In the genomic region with DNA sequence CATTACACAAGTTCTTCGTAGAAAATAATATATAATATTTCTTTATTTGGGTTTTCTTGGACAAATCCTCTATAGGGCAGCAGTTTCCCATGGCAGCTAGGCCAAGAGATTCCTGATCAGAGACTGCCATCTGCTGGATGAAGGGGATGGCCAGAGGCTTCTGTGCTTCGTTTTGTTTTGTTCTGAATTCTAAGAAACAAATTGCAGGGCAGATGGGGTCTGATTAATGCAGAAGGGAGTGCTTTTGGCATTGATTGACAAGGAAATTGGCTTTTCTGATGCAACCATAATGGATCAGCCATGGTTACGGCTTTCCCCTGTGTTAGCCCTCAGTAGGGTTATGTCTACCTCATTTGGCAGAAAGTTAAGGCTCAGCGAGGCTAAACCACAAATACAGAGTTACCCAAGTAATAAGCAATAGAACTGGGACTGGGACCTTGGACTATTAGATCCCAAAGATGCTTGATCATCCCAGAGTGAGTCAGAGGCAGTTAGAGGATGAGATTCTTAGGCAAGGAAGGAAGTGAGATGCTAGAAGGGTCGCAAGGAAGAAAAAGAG, we compare ENCODE assay signal across 8 cellular contexts.
DNase-seq lines count a peak whose midpoint lies in the region; ATAC-seq and TF ChIP-seq lines count a peak whose summit lies in the region.

No MANE protein-coding gene starts in this region.

- no peaks in the 10 kb centered on the region for H3K79me1 ChIP-seq in IMR-90 (ENCODE audit: low read depth in 1 of 2, low read length in 2 of 2)

- no peak overlapping the region for H3K4ac ChIP-seq in IMR-90 (ENCODE audit: low read depth, low read length)

- H3K9me1 ChIP-seq in IMR-90 (ENCODE audit: insufficient read depth, low read length) = no peaks in the 10 kb centered on the region; the same call in 1 of the 2 replicates

- no peaks in the 10 kb centered on the region; the same call in 1 of the 2 replicates for H3K9me3 ChIP-seq in IMR-90 (ENCODE audit: control insufficient read depth, insufficient read depth, low read length)
- H3K9me3 ChIP-seq in PC-3 (ENCODE audit: low read length) = no peaks in the 10 kb centered on the region

- peaks cover 7% of the 10 kb centered on the region; the same call in 1 of the 2 replicates for H3K4me1 ChIP-seq in IMR-90 (ENCODE audit: control insufficient read depth, insufficient read depth, low read length)
- no peaks in the 10 kb centered on the region for H3K4me1 ChIP-seq in PC-3 (ENCODE audit: insufficient read depth, low read length)

- POLR2A ChIA-PET in BJ (lab: Charles Lee) (no interaction called here), IMR-90 (lab: Charles Lee; ENCODE audit: unreplicated experiment) (no interaction called here), PC-3 (lab: Charles Lee; ENCODE audit: unreplicated experiment) (no interaction called here)

- H4K20me1 ChIP-seq in IMR-90 (ENCODE audit: insufficient read depth, low read length) (no peaks in the 10 kb centered on the region), PC-3 (ENCODE audit: low read length) (no peaks in the 10 kb centered on the region)

- BruUV-seq in IMR-90 (replicated peaks; lab: Mats Ljungman, UMichigan) (no TSS peak), PC-3 (replicated peaks; lab: Mats Ljungman, UMichigan) (no TSS peak)

- peak; percentile 56 for ATAC-seq in GM18861 (IDR thresholded peaks at IDR 0.05; ENCODE audit: unreplicated experiment)
- peak; percentile 97 for ATAC-seq in IMR-90 (ENCODE audit: low read depth)
- ATAC-seq in PC-3 = peak; percentile 97
- peak in 1 of 2 donors; percentile 37 for ATAC-seq in naive B cell (ENCODE audit: low read depth in 2 of 2)
- ATAC-seq in HG02938 (IDR thresholded peaks at IDR 0.05; ENCODE audit: unreplicated experiment) = no peak
- no peak for ATAC-seq in HG03135 (IDR thresholded peaks at IDR 0.05; ENCODE audit: unreplicated experiment)

- H2BK120ac ChIP-seq in IMR-90 (ENCODE audit: low read depth, low read length) = no peak overlapping the region

- H3K27me3 Mint-ChIP-seq in naive B cell = peaks cover 0 to 8% (median 4%) of the 10 kb centered on the region in 3 donors

- no peak for TF ChIP-seq POLR2A in IMR-90 (IDR thresholded peaks at IDR 0.05; ENCODE audit: low read depth, low read length)

- H3K9me2 ChIP-seq in PC-3 (replicated peaks; ENCODE audit: low read length) = no peaks in the 10 kb centered on the region

- peaks cover 5 to 11% (median 8%) of the 10 kb centered on the region in 3 donors for H3K4me1 Mint-ChIP-seq in naive B cell

- H2BK15ac ChIP-seq in IMR-90 (ENCODE audit: low read depth, low read length) = no peak overlapping the region; the same call in 2 of the 3 replicates

- H2BK20ac ChIP-seq in IMR-90 (ENCODE audit: low read depth, low read length) = 0 out of 2 replicates have a peak overlapping the region, but pooled peaks have one; percentile 66

- no peak overlapping the region for H2AK5ac ChIP-seq in IMR-90 (ENCODE audit: low read depth, low read length)

- H2AK9ac ChIP-seq in IMR-90 (replicated peaks; ENCODE audit: low read depth, low read length, poor library complexity) = no peak overlapping the region

- no peak overlapping the region for H2AFZ ChIP-seq in IMR-90 (replicated peaks; ENCODE audit: low read length, poor library complexity)
- H2AFZ ChIP-seq in PC-3 (ENCODE audit: low read length) = no peak overlapping the region

- H3K27ac Mint-ChIP-seq in naive B cell = peak overlapping the region in 1 of 6 donors; percentile 17

- H4K91ac ChIP-seq in IMR-90 (ENCODE audit: insufficient read depth, low read depth, low read length) = 0 out of 2 replicates have a peak overlapping the region, but pooled peaks have one; percentile 30

- no peak overlapping the region for H4K8ac ChIP-seq in IMR-90 (ENCODE audit: low read depth in 2 of 2, low read length in 2 of 2)

- in situ Hi-C loops in IMR-90 (cut with MboI; ENCODE audit: low sequenced_read_pairs) = loop anchor here (5.0 kb wide), 4 partner anchors 88 to 1288 kb away; no protein-coding TSS in a partner anchor

- H3K4me3 ChIP-seq in BJ (ENCODE audit: low read depth, low read length) = no peak overlapping the region
- H3K4me3 ChIP-seq in IMR-90 (ENCODE audit: insufficient read depth, low read depth, low read length) = no peak overlapping the region
- no peak overlapping the region for H3K4me3 ChIP-seq in PC-3 (ENCODE audit: low read length)
- no peak overlapping the region for H3K4me3 ChIP-seq in epithelial cell of proximal tubule (ENCODE audit: low read depth, low read length)

- no peak overlapping the region for H3K23ac ChIP-seq in IMR-90 (ENCODE audit: low read depth, low read length)

- H3F3A ChIP-seq in PC-3 (ENCODE audit: low read length, unreplicated experiment) = no peaks in the 10 kb centered on the region

- H3K18ac ChIP-seq in IMR-90 (ENCODE audit: low read depth, low read length) = no peak overlapping the region

- CTCF ChIA-PET in BJ (lab: Yijun Ruan, JAX) = interaction anchor here (0.8 to 4.7 kb wide), 22 partner anchors 8 to 1310 kb away, joined by 3 to 88 read pairs (median 4); a partner anchor contains a TSS
- CTCF ChIA-PET in IMR-90 (lab: Yijun Ruan, JAX) = interaction anchor here (0.9 to 2.0 kb wide), 5 partner anchors 29 to 1287 kb away, joined by 3 to 11 read pairs (median 3); no protein-coding TSS in a partner anchor
- CTCF ChIA-PET in PC-3 (lab: Charles Lee) = interaction anchor here (0.6 to 0.8 kb wide), 3 partner anchors 41 to 496 kb away, joined by 3 to 5 read pairs (median 3); no protein-coding TSS in a partner anchor

- no peak for DNase-seq in BJ (ENCODE audit: low read depth)
- DNase-seq in IMR-90 = peak; percentile 72
- peak; percentile 73 for DNase-seq in PC-3
- DNase-seq in epithelial cell of proximal tubule (ENCODE audit: low read depth) = peak; percentile 47
- DNase-seq in naive B cell = peak; percentile 48

- H3K27ac ChIP-seq in IMR-90 (ENCODE audit: insufficient read depth, low read length) = no peak overlapping the region
- no peak overlapping the region for H3K27ac ChIP-seq in PC-3 (ENCODE audit: low read length)

- dilution Hi-C loops in IMR-90 (cut with HindIII; ENCODE audit: low sequenced_read_pairs, unreplicated experiment) = no loop called here

- no peak overlapping the region for H3K4me3 Mint-ChIP-seq in naive B cell

- H4K5ac ChIP-seq in IMR-90 (ENCODE audit: low read depth, low read length) = no peak overlapping the region

- no peak overlapping the region for H3K14ac ChIP-seq in IMR-90 (replicated peaks; ENCODE audit: low read depth, low read length)

- no peak overlapping the region for H2BK5ac ChIP-seq in IMR-90 (ENCODE audit: low read depth, low read length, poor library complexity, severe bottlenecking)

- H3K9ac ChIP-seq in IMR-90 (ENCODE audit: low read depth, low read length) (no peak overlapping the region), PC-3 (ENCODE audit: low read length) (no peak overlapping the region)

- TF ChIP-seq RAD21 in IMR-90 (IDR thresholded peaks at IDR 0.05; ENCODE audit: low read length) = peak; percentile 97

- TF ChIP-seq CTCF in BJ (IDR thresholded peaks at IDR 0.05; ENCODE audit: insufficient read depth, low read depth, low read length) (peak; percentile 90), IMR-90 (conservative IDR thresholded peaks at IDR 0.05; ENCODE audit: low read depth, low read length) (peak; percentile 96), PC-3 (conservative IDR thresholded peaks at IDR 0.05; ENCODE audit: low read depth, low read length) (peak; percentile 85), epithelial cell of proximal tubule (conservative IDR thresholded peaks at IDR 0.05; ENCODE audit: low read depth, low read length) (peak; percentile 98)

- no peaks in the 10 kb centered on the region for H3K79me2 ChIP-seq in PC-3 (ENCODE audit: low read length)

- H3K4me2 ChIP-seq in IMR-90 (ENCODE audit: low read depth, low read length) (no peak overlapping the region), PC-3 (ENCODE audit: low read length) (no peak overlapping the region)

- H3K56ac ChIP-seq in IMR-90 (ENCODE audit: extremely low read depth, insufficient read depth, low read length) = no peak overlapping the region

- H3K27me3 ChIP-seq in BJ (ENCODE audit: control insufficient read depth, insufficient read depth, low read length) (peaks cover 5% of the 10 kb centered on the region), IMR-90 (ENCODE audit: control insufficient read depth, insufficient read depth, low read length) (peaks cover 25% of the 10 kb centered on the region), PC-3 (ENCODE audit: low read length) (0 out of 2 replicates have a peak, but pooled peaks cover 5% of the 10 kb centered on the region)

- WGBS in IMR-90 (ENCODE audit: extremely low coverage in 2 of 2, insufficient read length in 1 of 2), 2 experiments = no CpG with 5 or more reads among the region's 5 CpGs

- intact Hi-C loops in IMR-90 (cut with micrococcal nuclease) = loop anchor here (1.0 to 5.0 kb wide), 8 partner anchors 92 to 1520 kb away; no protein-coding TSS in a partner anchor
- intact Hi-C loops in PC-3 (cut with micrococcal nuclease) = loop anchor here (1.0 kb wide), 4 partner anchors 828 to 1289 kb away; no protein-coding TSS in a partner anchor

- peaks cover 8 to 10% of the 10 kb centered on the region in 2 donors for H3K36me3 Mint-ChIP-seq in naive B cell

- H3K36me3 ChIP-seq in BJ (ENCODE audit: control insufficient read depth, insufficient read depth, low read length) (no peaks in the 10 kb centered on the region), IMR-90 (ENCODE audit: control insufficient read depth, insufficient read depth, low read length) (no peaks in the 10 kb centered on the region), PC-3 (ENCODE audit: low read depth, low read length) (no peaks in the 10 kb centered on the region)

- peaks cover 0 to 26% (median 10%) of the 10 kb centered on the region in 7 donors for H3K9me3 Mint-ChIP-seq in naive B cell

TF ChIP-seq in IMR-90, 13 proteins besides CTCF, POLR2A, EP300 and RAD21:
- no peak for TF ChIP-seq MAFK (IDR thresholded peaks at IDR 0.05; ENCODE audit: low read depth, low read length)
- no peak for TF ChIP-seq MXI1 (IDR thresholded peaks at IDR 0.05; ENCODE audit: borderline replicate concordance, low read depth, low read length)
- TF ChIP-seq SMC3 (IDR thresholded peaks at IDR 0.05; ENCODE audit: low read depth, low read length) = peak; percentile 96
- no peak for TF ChIP-seq CEBPB (IDR thresholded peaks at IDR 0.05; ENCODE audit: low read depth, low read length)
- TF ChIP-seq NFE2L2 (IDR thresholded peaks at IDR 0.05; ENCODE audit: low read depth, low read length) = no peak
- no peak for TF ChIP-seq FOS (IDR thresholded peaks at IDR 0.05; ENCODE audit: low read depth, low read length)
TF ChIP-seq in IMR-90: peak in this region for 1.

Comparison
In these comparisons a context has a peak if more than half of its experiments do, and no peak if none do; other contexts are left out.
1. ATAC-seq: peak in GM18861 (single experiment), IMR-90 (single experiment) and PC-3 (single experiment); none in HG02938 (single experiment) and HG03135 (single experiment).
2. Peak in every context shown above with its lines, with median percentiles within 50 percentile points of each other: CTCF ChIP-seq.